8 cellular contexts compared by ENCODE assay signal in the genomic region with DNA sequence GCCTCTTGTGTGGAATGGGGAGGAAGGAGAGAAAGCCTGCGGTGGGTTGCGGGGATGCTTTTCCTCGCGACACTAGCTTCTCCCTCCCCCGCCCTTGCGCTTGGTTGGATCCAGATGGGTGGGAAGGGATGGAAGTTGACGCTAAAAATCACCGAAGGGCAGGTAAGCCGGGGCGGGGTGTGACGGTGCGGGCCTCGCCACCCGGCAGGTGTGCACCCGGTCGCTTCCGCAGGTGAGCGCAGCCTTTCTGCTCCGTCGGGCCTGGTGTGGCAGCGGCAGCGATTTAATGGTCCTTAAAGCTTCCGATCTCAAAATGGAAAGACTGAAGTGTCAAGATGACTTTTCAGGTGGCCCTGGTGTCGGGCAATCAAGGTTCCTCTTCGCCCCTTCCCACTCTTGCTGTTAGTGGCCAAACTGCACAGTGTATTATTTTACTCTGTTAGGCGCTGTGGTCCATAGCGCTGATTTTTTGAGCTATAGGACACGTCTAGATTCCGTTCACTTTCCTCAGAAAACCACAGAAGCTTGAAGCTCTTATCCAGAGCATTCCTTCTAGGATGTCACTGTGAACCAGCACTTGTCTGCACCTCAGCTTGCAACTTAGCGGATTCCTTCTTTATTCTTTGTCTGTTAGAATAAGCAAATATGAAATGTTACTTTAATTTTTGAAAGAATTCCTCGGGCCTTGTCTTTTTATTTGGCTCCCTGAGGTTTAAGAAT. TPM values are rescaled to one million over a fixed set of nuclear protein-coding genes. Genes with fewer than 3 reads are reported as not detected.
DNase-seq lines count a peak whose midpoint lies in the region; ATAC-seq and TF ChIP-seq lines count a peak whose summit lies in the region.

No MANE protein-coding gene starts in this region.

- H3K4me1 ChIP-seq in CD4-positive, alpha-beta memory T cell (ENCODE audit: insufficient read depth, low read length): peaks cover 64% of the 10 kb centered on the region
- H3K4me1 ChIP-seq in GM23338 (ENCODE audit: insufficient read depth) (peaks cover 37% of the 10 kb centered on the region), SK-N-SH (ENCODE audit: control insufficient read depth in 1 of 2, insufficient read depth in 2 of 2, low read depth in 1 of 2, low read length in 1 of 2) (peaks cover 8 to 11% of the 10 kb centered on the region in 2 experiments; a peak in 3 of 4 replicates)

- WGBS in SK-N-SH (ENCODE audit: low lambda C conversion rate): 3% methylated on average over 17 of the region's 31 CpGs

- POLR2A ChIA-PET in CD4-positive, alpha-beta memory T cell (lab: Charles Lee; ENCODE audit: partially characterized antibody): interaction anchor here (0.6 to 1.8 kb wide), 8 partner anchors 9 to 1032 kb away, joined by 3 to 17 read pairs (median 3); a partner anchor contains a TSS
- POLR2A ChIA-PET in SK-N-SH (lab: Yijun Ruan, JAX): interaction anchor here (0.7 to 0.9 kb wide), 2 partner anchors 9 to 42 kb away, joined by 3 read pairs; no protein-coding TSS in a partner anchor
- POLR2A ChIA-PET in MCF 10A (lab: Yijun Ruan, JAX): interaction anchor here (0.6 to 6.5 kb wide), 22 partner anchors 8 to 606 kb away, joined by 3 to 91 read pairs (median 4); a partner anchor contains a TSS

- no peaks in the 10 kb centered on the region for H3K9me3 ChIP-seq in CD4-positive, alpha-beta memory T cell (ENCODE audit: control insufficient read depth in 1 of 2, low read length in 2 of 2)
- H3K9me3 ChIP-seq in SK-N-SH: no peaks in the 10 kb centered on the region

- peaks cover 0 to 8% (median 0%) of the 10 kb centered on the region in 8 donors for H3K9me3 Mint-ChIP-seq in CD4-positive, alpha-beta memory T cell
- peaks cover 5% of the 10 kb centered on the region; the same call in 2 of the 3 replicates for H3K9me3 Mint-ChIP-seq in GM23338
- H3K9me3 Mint-ChIP-seq in MCF 10A (ENCODE audit: unreplicated experiment): no peaks in the 10 kb centered on the region

- TF ChIP-seq RAD21 in SK-N-SH (IDR thresholded peaks at IDR 0.05; ENCODE audit: low read length): no peak

- no peaks in the 10 kb centered on the region for H3K27me3 Mint-ChIP-seq in CD4-positive, alpha-beta memory T cell
- H3K27me3 Mint-ChIP-seq in GM23338 (ENCODE audit: insufficient read depth, low read depth, poor library complexity): peaks cover 24% of the 10 kb centered on the region
- no peaks in the 10 kb centered on the region for H3K27me3 Mint-ChIP-seq in MCF 10A (ENCODE audit: insufficient read depth, unreplicated experiment)

- DNase-seq in CD4-positive, alpha-beta memory T cell: peak in 4 of 5 donors; percentile 43 to 76 (median 52)
- DNase-seq in GM23338 (ENCODE audit: low spot score) (peak; percentile 69), SK-N-SH (peak; percentile 67), MCF 10A (ENCODE audit: unreplicated experiment) (no peak), left colon (peak; percentile 40 to 71)
- peak; percentile 15 for DNase-seq in stimulated activated CD8-positive, alpha-beta memory T cell treated with anti-CD3 and anti-CD28 coated beads, Interleukin-12 subunit alpha, Interleukin-12 subunit beta, amount 100 ng/mL, for 4 hours (ENCODE audit: low read depth)

- no peak overlapping the region; the same call in none of the 2 replicates for H2AFZ ChIP-seq in GM23338
- H2AFZ ChIP-seq in SK-N-SH (ENCODE audit: low read depth): peak overlapping the region; percentile 82

- intact Hi-C loops in CD4-positive, alpha-beta memory T cell (cut with micrococcal nuclease): loop anchor here (5.0 kb wide), 1 partner anchor 939 kb away; no protein-coding TSS in a partner anchor
- intact Hi-C loops in MCF 10A (cut with micrococcal nuclease) (no loop called here), left colon (cut with DNase I, micrococcal nuclease) (no loop called here)

- peaks cover 9% of the 10 kb centered on the region for H3K36me3 ChIP-seq in CD4-positive, alpha-beta memory T cell (ENCODE audit: insufficient read depth, low read length)
- H3K36me3 ChIP-seq in GM23338 (ENCODE audit: insufficient read depth) (peaks cover 39% of the 10 kb centered on the region), SK-N-SH (replicated peaks in 1 of 2; ENCODE audit: control insufficient read depth in 1 of 2, insufficient read depth in 2 of 2, low read length in 1 of 2) (peaks cover 24 to 41% of the 10 kb centered on the region in 2 experiments)

- peak overlapping the region; percentile 66 to 72 for H3K4me3 ChIP-seq in CD4-positive, alpha-beta memory T cell (ENCODE audit: low read length in 2 of 2)
- H3K4me3 ChIP-seq in GM23338 (peak overlapping the region; percentile 99), SK-N-SH (ENCODE audit: low read depth in 2 of 2, low read length in 1 of 2) (peak overlapping the region; percentile 96 to 99)

- no peak for TF ChIP-seq EP300 in SK-N-SH (IDR thresholded peaks at IDR 0.05; ENCODE audit: borderline replicate concordance in 1 of 2, low read depth in 1 of 2, low read length in 1 of 2)

- H3K4me2 ChIP-seq in GM23338 (peak overlapping the region; percentile 84), SK-N-SH (peak overlapping the region; percentile 97)

- H3F3A ChIP-seq in GM23338 (replicated peaks; ENCODE audit: low read depth) (peaks cover 23% of the 10 kb centered on the region), SK-N-SH (replicated peaks; ENCODE audit: insufficient read depth) (peaks cover 7% of the 10 kb centered on the region)

- peaks cover 39 to 77% (median 59%) of the 10 kb centered on the region in 4 donors for H3K4me1 Mint-ChIP-seq in CD4-positive, alpha-beta memory T cell
- H3K4me1 Mint-ChIP-seq in GM23338 (peaks cover 27% of the 10 kb centered on the region), MCF 10A (ENCODE audit: insufficient read depth, unreplicated experiment) (peaks cover 20% of the 10 kb centered on the region)

- TF ChIP-seq CTCF in GM23338 (conservative IDR thresholded peaks at IDR 0.05; ENCODE audit: low read depth in 2 of 2) (no peak), SK-N-SH (IDR thresholded peaks at IDR 0.05) (no peak), MCF 10A (IDR thresholded peaks at IDR 0.05; ENCODE audit: unreplicated experiment) (no peak)

- H3K27me3 ChIP-seq in CD4-positive, alpha-beta memory T cell (ENCODE audit: insufficient read depth, low read length): no peaks in the 10 kb centered on the region
- H3K27me3 ChIP-seq in GM23338 (ENCODE audit: insufficient read depth): no peaks in the 10 kb centered on the region
- no peaks in the 10 kb centered on the region for H3K27me3 ChIP-seq in SK-N-SH (ENCODE audit: insufficient read depth)

- CTCF ChIA-PET in CD4-positive, alpha-beta memory T cell (lab: Charles Lee; ENCODE audit: partially characterized antibody): interaction anchor here (0.7 kb wide), 1 partner anchor 10 kb away, joined by 3 read pairs; no protein-coding TSS in a partner anchor
- CTCF ChIA-PET in SK-N-SH (lab: Yijun Ruan, JAX): interaction anchor here (1.2 to 1.4 kb wide), 3 partner anchors 59 to 422 kb away, joined by 3 to 7 read pairs (median 4); no protein-coding TSS in a partner anchor
- CTCF ChIA-PET in MCF 10A (lab: Yijun Ruan, JAX): interaction anchor here (0.5 to 1.4 kb wide), 6 partner anchors 10 to 70 kb away, joined by 3 to 4 read pairs (median 3); a partner anchor contains a TSS

- peak overlapping the region; percentile 97 to 100 (median 98) for H3K27ac Mint-ChIP-seq in CD4-positive, alpha-beta memory T cell
- H3K27ac Mint-ChIP-seq in GM23338: peak overlapping the region; percentile 95
- H3K27ac Mint-ChIP-seq in MCF 10A (ENCODE audit: low read depth, unreplicated experiment): peak overlapping the region; percentile 99

- H3K9ac ChIP-seq in SK-N-SH: peak overlapping the region; percentile 99

- ATAC-seq in GM23338 (peak; percentile 15), left colon (peak; percentile 45), HG02588 (IDR thresholded peaks at IDR 0.05; ENCODE audit: unreplicated experiment) (no peak), GM18861 (IDR thresholded peaks at IDR 0.05; ENCODE audit: unreplicated experiment) (no peak)

- H3K36me3 Mint-ChIP-seq in CD4-positive, alpha-beta memory T cell: peaks cover 30 to 60% of the 10 kb centered on the region in 2 donors
- H3K36me3 Mint-ChIP-seq in GM23338 (ENCODE audit: low read depth) (peaks cover 69% of the 10 kb centered on the region), MCF 10A (ENCODE audit: insufficient read depth, unreplicated experiment) (peaks cover 65% of the 10 kb centered on the region)

- BruUV-seq in MCF 10A (replicated peaks; lab: Mats Ljungman, UMichigan): TSS peak; percentile 48

- H3K79me2 ChIP-seq in GM23338 (replicated peaks; ENCODE audit: insufficient read depth) (peaks cover 89% of the 10 kb centered on the region), SK-N-SH (ENCODE audit: insufficient read depth) (peaks cover 91% of the 10 kb centered on the region)

- H3K4me3 Mint-ChIP-seq in CD4-positive, alpha-beta memory T cell: peak overlapping the region; percentile 83 to 100 (median 97)
- peak overlapping the region; percentile 100 for H3K4me3 Mint-ChIP-seq in GM23338
- H3K4me3 Mint-ChIP-seq in MCF 10A (ENCODE audit: unreplicated experiment): peak overlapping the region; percentile 98

- peak overlapping the region; percentile 99 for H3K27ac ChIP-seq in CD4-positive, alpha-beta memory T cell (ENCODE audit: low read depth, low read length)
- H3K27ac ChIP-seq in GM23338 (ENCODE audit: low read depth) (peak overlapping the region; percentile 99), SK-N-SH (ENCODE audit: low read depth in 2 of 2, low read length in 1 of 2) (peak overlapping the region; percentile 95 to 98; a peak in 3 of 4 replicates)

- H4K20me1 ChIP-seq in GM23338 (replicated peaks; ENCODE audit: insufficient read depth) (peaks cover 75% of the 10 kb centered on the region), SK-N-SH (ENCODE audit: insufficient read depth) (peaks cover 54% of the 10 kb centered on the region)

- H3K9me2 ChIP-seq in GM23338 (ENCODE audit: insufficient read depth) (no peaks in the 10 kb centered on the region), SK-N-SH (no peaks in the 10 kb centered on the region)

RNA-seq across cellular contexts. Expression of a gene that starts 0.8 kb away (rescaled TPM):
- total RNA-seq in CD4-positive, alpha-beta memory T cell: 10 to 100 TPM; 26.1 TPM
- 10 to 100 TPM; 40.2 to 56.7 TPM for polyA plus RNA-seq in CD4-positive, alpha-beta memory T cell
- 105 and 131 TPM in 2 replicates for total RNA-seq in GM23338 (2014; rRNA removed; shearing (Covaris generic))
- polyA plus RNA-seq in GM23338 (2016; fragmentation: Nextera tagmentation; extraction: Ambion mirVana) (137 and 146 TPM in 2 replicates), SK-N-SH (2012; rRNA removed) (14.9 and 19.0 TPM in 2 replicates)
- 24.3 and 28.3 TPM in 2 replicates for polyA plus RNA-seq in SK-N-SH (2012; cell fraction: cytosol; rRNA removed)
- polyA plus RNA-seq in SK-N-SH (2012; cell fraction: nucleus; rRNA removed): 6.4 and 11.7 TPM in 2 replicates
- total RNA-seq in MCF 10A (2022) (23.9 and 36.0 TPM in 2 replicates), left colon (10 to 100 TPM; 15.9 to 20.8 TPM)

RNA-seq across cellular contexts. Expression of a gene that starts 0.9 kb away (rescaled TPM):
- 100 to 1,000 TPM; 322 to 344 TPM for total RNA-seq in CD4-positive, alpha-beta memory T cell
- polyA plus RNA-seq in CD4-positive, alpha-beta memory T cell: 100 to 1,000 TPM; 218 to 279 TPM
- total RNA-seq in GM23338 (2014; rRNA removed; shearing (Covaris generic)): 243 and 250 TPM in 2 replicates
- polyA plus RNA-seq in GM23338 (2016; fragmentation: Nextera tagmentation; extraction: Ambion mirVana) (336 and 354 TPM in 2 replicates), SK-N-SH (2012; rRNA removed) (200 and 210 TPM in 2 replicates)
- polyA plus RNA-seq in SK-N-SH (2012; cell fraction: cytosol; rRNA removed): 203 and 293 TPM in 2 replicates
- polyA plus RNA-seq in SK-N-SH (2012; cell fraction: nucleus; rRNA removed): 243 and 508 TPM in 2 replicates
- total RNA-seq in MCF 10A (2022) (159 and 222 TPM in 2 replicates), left colon (100 to 1,000 TPM in 1 of 2 donors, 10 to 100 TPM in 1; 88.4 to 109 TPM)

RNA-seq across cellular contexts. Expression of a gene that starts 57.4 kb away (rescaled TPM):
- total RNA-seq in CD4-positive, alpha-beta memory T cell: 100 to 1,000 TPM; 234 to 247 TPM
- 100 to 1,000 TPM; 158 to 268 TPM for polyA plus RNA-seq in CD4-positive, alpha-beta memory T cell
- 245 and 308 TPM in 2 replicates for total RNA-seq in GM23338 (2014; rRNA removed; shearing (Covaris generic))
- 768 and 785 TPM in 2 replicates for polyA plus RNA-seq in GM23338 (2016; fragmentation: Nextera tagmentation; extraction: Ambion mirVana)
- 128 and 286 TPM in 2 replicates for polyA plus RNA-seq in SK-N-SH (2012; rRNA removed)
- 214 and 242 TPM in 2 replicates for polyA plus RNA-seq in SK-N-SH (2012; cell fraction: cytosol; rRNA removed)
- 589 and 618 TPM in 2 replicates for polyA plus RNA-seq in SK-N-SH (2012; cell fraction: nucleus; rRNA removed)
- total RNA-seq in MCF 10A (2022): 190 and 308 TPM in 2 replicates
- 100 to 1,000 TPM; 108 to 151 TPM for total RNA-seq in left colon

Comparison
In these comparisons a context has a peak if more than half of its experiments do, and no peak if none do; other contexts are left out.
1. ATAC-seq: peak in GM23338 (single experiment) and left colon (single experiment); none in HG02588 (single experiment) and GM18861 (single experiment).
2. Peak in every context shown above with its lines, with median percentiles within 50 percentile points of each other: H3K27ac ChIP-seq, H3K4me3 ChIP-seq, H3K27ac Mint-ChIP-seq and H3K4me3 Mint-ChIP-seq.